Comparison of ENCODE assay signal across 21 cellular contexts in the genomic region with DNA sequence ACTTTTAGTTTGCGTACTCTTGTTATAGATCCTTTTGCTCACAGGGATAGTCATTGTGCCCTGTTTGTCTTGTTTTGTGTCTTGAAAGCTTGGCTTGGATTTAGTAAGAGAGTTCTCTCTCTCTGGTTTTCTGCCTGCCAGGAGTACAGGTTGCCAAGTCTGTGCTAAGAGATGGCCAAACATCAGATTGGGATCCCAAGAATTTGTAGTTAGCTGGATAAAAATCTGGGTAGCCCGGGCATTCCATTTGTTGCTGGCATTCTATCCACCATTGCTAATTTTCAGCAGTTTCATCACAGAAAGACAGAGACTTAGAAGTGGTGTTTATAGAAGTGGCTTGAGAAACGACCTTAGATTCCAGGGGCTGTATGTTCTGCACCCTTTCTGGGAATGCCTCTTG.
"Had no signal": no experiment of that assay in that cellular context is flagged by ENCODE, and none has a peak within 500 bp of the region (broad histone marks: within the 10 kb centered on the region; RNA-seq: fewer than 3 reads in every experiment).

No MANE protein-coding gene starts in this region.

- H3K27ac ChIP-seq: esophagus muscularis mucosa, gastroesophageal sphincter, hepatocyte, ovary, thoracic aorta, uterus, WERI-Rb-1 had no signal

- H3K9me3 ChIP-seq: esophagus muscularis mucosa, gastroesophageal sphincter, thoracic aorta, uterus had no signal

- H3K4me3 ChIP-seq: esophagus muscularis mucosa, gastroesophageal sphincter, hepatocyte, ovary, thoracic aorta, uterus had no signal

- H3K36me3 ChIP-seq: esophagus muscularis mucosa, gastroesophageal sphincter, ovary, thoracic aorta, uterus, WERI-Rb-1 had no signal

- H3K4me1 ChIP-seq: esophagus muscularis mucosa, gastroesophageal sphincter, uterus had no signal

- DNase-seq: activated CD4-positive, alpha-beta T cell treated with anti-CD3 and anti-CD28 coated beads for 48 hours; activated CD4-positive, alpha-beta T cell treated with anti-CD3 and anti-CD28 coated beads, Interleukin-2, amount 50 U/mL, for 48 hours; activated CD8-positive, alpha-beta memory T cell treated with anti-CD3 and anti-CD28 coated beads for 24 hours; activated effector memory CD4-positive, alpha-beta T cell treated with anti-CD3 and anti-CD28 coated beads, Interleukin-2, amount 50 U/mL, for 16 hours; activated naive CD4-positive, alpha-beta T cell treated with anti-CD3 and anti-CD28 coated beads for 36 hours; activated naive CD8-positive, alpha-beta T cell treated with anti-CD3 and anti-CD28 coated beads, Interleukin-2, amount 10 ng/mL, durations not matched to agents 7 days and 5 days; amygdala; dermis blood vessel endothelial cell; effector CD4-positive, alpha-beta T cell; islet precursor cell; left ventricle myocardium superior; ovary; small intestine; stimulated activated CD4-positive, alpha-beta T cell treated with anti-CD3 and anti-CD28 coated beads, Interleukin-4, amount 100 ng/mL, for 24 hours; T-cell; uterus; WERI-Rb-1 had no signal

- H3K27me3 ChIP-seq: esophagus muscularis mucosa, gastroesophageal sphincter, hepatocyte, ovary, uterus had no signal
